Comparison of ENCODE assay signal across 9 cellular contexts in the genomic region with DNA sequence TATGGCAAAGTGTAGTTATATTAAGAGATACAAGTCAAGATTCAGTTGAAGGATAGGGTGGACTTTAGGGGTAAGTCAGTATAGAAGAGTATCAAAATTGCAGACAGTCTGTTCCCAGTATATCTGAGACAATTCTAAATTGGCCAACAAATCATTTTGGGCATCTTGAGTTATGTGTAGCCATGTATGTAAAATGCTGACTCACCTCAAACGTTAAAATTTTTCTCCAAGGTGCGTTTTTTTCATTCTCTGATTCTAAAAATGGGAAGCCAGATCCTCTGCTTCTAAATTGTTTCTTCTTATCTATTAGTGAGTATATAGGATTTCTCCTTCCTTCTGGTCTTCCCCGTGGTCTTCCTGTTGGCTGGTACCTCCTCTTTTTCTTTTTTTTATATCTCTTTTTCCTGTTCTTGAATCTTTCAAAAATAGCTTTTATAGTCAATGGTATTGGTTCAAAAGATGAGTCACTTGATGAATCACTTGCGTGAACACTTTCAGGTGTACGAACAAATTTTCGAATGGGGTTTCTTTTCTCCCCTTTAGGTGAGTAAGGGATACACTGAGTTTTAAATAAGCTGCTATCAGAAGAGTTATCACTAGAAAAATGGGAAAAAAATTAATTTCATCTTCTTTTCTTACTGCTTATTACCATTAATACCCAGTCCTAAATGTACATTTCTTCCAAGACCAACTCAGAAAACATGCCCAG. TPM values are rescaled to one million over a fixed set of nuclear protein-coding genes. Genes with fewer than 3 reads are reported as not detected.
DNase-seq lines count a peak whose midpoint lies in the region; ATAC-seq, FAIRE-seq and TF ChIP-seq lines count a peak whose summit lies in the region.
"Had no signal": no experiment of that assay in that cellular context is flagged by ENCODE, and none has a peak within 500 bp of the region (broad histone marks: within the 10 kb centered on the region; RNA-seq: fewer than 3 reads in every experiment).

No MANE protein-coding gene starts in this region.

- TF ChIP-seq CTCF in A549 (IDR thresholded peaks at IDR 0.05) (no peak), activated B cell treated with CpG ODN at 0.5 μM for 24 hours (IDR thresholded peaks at IDR 0.05) (no peak), prostate gland (IDR thresholded peaks at IDR 0.05) (no peak)

- no peak for FAIRE-seq in A549 (lab: Jason Lieb, UNC)
- FAIRE-seq: colon had no signal

- peak overlapping the region; percentile 90 for H3K4me2 ChIP-seq in A549

- no peak for TF ChIP-seq EP300 in A549 (IDR thresholded peaks at IDR 0.05)

- POLR2A ChIA-PET in A549 (lab: Yijun Ruan, JAX) (interaction anchor here (4.2 kb wide), 1 partner anchor 46 kb away, joined by 48 read pairs; a partner anchor contains a TSS), activated B cell treated with CpG ODN at 0.5 μM for 24 hours (lab: Charles Lee) (interaction anchor here (0.9 to 7.0 kb wide), 5 partner anchors 8 to 76 kb away, joined by 3 to 114 read pairs (median 17); a partner anchor contains a TSS)

- CTCF ChIA-PET in A549 (lab: Yijun Ruan, JAX), result no interaction called here
- CTCF ChIA-PET in activated B cell treated with CpG ODN at 0.5 μM for 24 hours (lab: Charles Lee), result interaction anchor here (1.0 kb wide), 1 partner anchor 21 kb away, joined by 3 read pairs; no protein-coding TSS in a partner anchor

- under 1% methylated on average over 6 of the region's 6 CpGs for WGBS in A549 (ENCODE audit: missing lambda C conversion rate)
- 53% methylated on average over 6 of the region's 6 CpGs for WGBS in prostate gland

- H3K4me3 ChIP-seq in A549 (peak overlapping the region; percentile 90), HAP-1 (peak overlapping the region; percentile 93), iPS-11a (ENCODE audit: low read depth, low read length) (peak overlapping the region; percentile 9), prostate gland (no peak overlapping the region)

- H3K9me3 Mint-ChIP-seq in activated B cell treated with CpG ODN at 0.5 μM for 24 hours, result no peaks in the 10 kb centered on the region

- no peak for ATAC-seq in A549
- ATAC-seq in activated B cell treated with CpG ODN at 0.5 μM for 24 hours (ENCODE audit: low read depth), result no peak
- no peak for ATAC-seq in HG02885 (IDR thresholded peaks at IDR 0.05; ENCODE audit: poor library complexity, unreplicated experiment)

- peaks cover 62% of the 10 kb centered on the region for H3K4me1 ChIP-seq in A549
- H3K4me1 ChIP-seq in HAP-1, result peaks cover 47% of the 10 kb centered on the region
- H3K4me1 ChIP-seq in prostate gland (replicated peaks), result peaks cover 3% of the 10 kb centered on the region

- peak overlapping the region; percentile 79 for H3K27ac Mint-ChIP-seq in activated B cell treated with CpG ODN at 0.5 μM for 24 hours

- TF ChIP-seq POLR2A in A549 (IDR thresholded peaks at IDR 0.05; ENCODE audit: low read length) (no peak), prostate gland (IDR thresholded peaks at IDR 0.05) (no peak)

- TF ChIP-seq RAD21 in A549 (conservative IDR thresholded peaks at IDR 0.05 in 1 of 2, IDR thresholded peaks at IDR 0.05 in 1 of 2), result no peak

- H3K27me3 ChIP-seq in HAP-1 (ENCODE audit: low read depth) (no peaks in the 10 kb centered on the region), prostate gland (replicated peaks; ENCODE audit: insufficient read depth) (no peaks in the 10 kb centered on the region)

- H3K36me3 ChIP-seq in HAP-1 (replicated peaks) (peaks cover 80% of the 10 kb centered on the region), prostate gland (no peaks in the 10 kb centered on the region)

- H3K27ac ChIP-seq in A549, result peak overlapping the region; percentile 72 to 98; a peak in 5 of 6 replicates
- no peak overlapping the region for H3K27ac ChIP-seq in prostate gland

- peak overlapping the region; percentile 100 for H3K4me3 Mint-ChIP-seq in activated B cell treated with CpG ODN at 0.5 μM for 24 hours

- in situ Hi-C loops in HAP-1 (cut with MboI; ENCODE audit: low sequenced_read_pairs), result loop anchor here (25.0 kb wide), 1 partner anchor 399 kb away; a partner anchor contains a TSS

- no peaks in the 10 kb centered on the region for H3K27me3 Mint-ChIP-seq in activated B cell treated with CpG ODN at 0.5 μM for 24 hours

- intact Hi-C loops in activated B cell treated with CpG ODN at 0.5 μM for 24 hours (cut with micrococcal nuclease), result loop anchor here (1.0 kb wide), 1 partner anchor 8 kb away; no protein-coding TSS in a partner anchor
- intact Hi-C loops in prostate gland (cut with DNase I), result no loop called here

- peaks cover 85% of the 10 kb centered on the region for H3K36me3 Mint-ChIP-seq in activated B cell treated with CpG ODN at 0.5 μM for 24 hours (ENCODE audit: low read depth)

- no peaks in the 10 kb centered on the region for H3K9me3 ChIP-seq in A549
- H3K9me3 ChIP-seq in HAP-1, result no peaks in the 10 kb centered on the region
- H3K9me3 ChIP-seq in prostate gland, result no peaks in the 10 kb centered on the region

- DNase-seq in A549 (ENCODE audit: low read depth in 1 of 2, low spot score in 1 of 2), result no peak
- no peak for DNase-seq in HAP-1 (ENCODE audit: low spot score in 2 of 2)
- no peak for DNase-seq in activated B cell treated with CpG ODN at 0.5 μM for 24 hours
- no peak for DNase-seq in SIG-M5 treated with dmso at 0.1 percent for 504 hours (lab: John Stamatoyannopoulos, UW; ENCODE audit: unreplicated experiment)
- DNase-seq in prostate gland (ENCODE audit: low spot score), result no peak
- no peak for DNase-seq in effector CD8-positive, alpha-beta T cell (lab: John Stamatoyannopoulos, UW)

- peaks cover 76% of the 10 kb centered on the region for H3K4me1 Mint-ChIP-seq in activated B cell treated with CpG ODN at 0.5 μM for 24 hours

TF ChIP-seq in A549, 52 proteins besides CTCF, POLR2A, EP300 and RAD21 (continues in another document):
- TF ChIP-seq NR3C1 (IDR thresholded peaks at IDR 0.05), result no peak
- TF ChIP-seq, protein P1, sequence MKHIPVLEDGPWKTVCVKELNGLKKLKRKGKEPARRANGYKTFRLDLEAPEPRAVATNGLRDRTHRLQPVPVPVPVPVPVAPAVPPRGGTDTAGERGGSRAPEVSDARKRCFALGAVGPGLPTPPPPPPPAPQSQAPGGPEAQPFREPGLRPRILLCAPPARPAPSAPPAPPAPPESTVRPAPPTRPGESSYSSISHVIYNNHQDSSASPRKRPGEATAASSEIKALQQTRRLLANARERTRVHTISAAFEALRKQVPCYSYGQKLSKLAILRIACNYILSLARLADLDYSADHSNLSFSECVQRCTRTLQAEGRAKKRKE (CRISPR knock-in tag; IDR thresholded peaks at IDR 0.05; ENCODE audit: low read depth), result no peak
- TF ChIP-seq NFE2L2 (conservative IDR thresholded peaks at IDR 0.05; ENCODE audit: low read length), result peak; percentile 43
- no peak for TF ChIP-seq TFCP2L1 (CRISPR knock-in tag; IDR thresholded peaks at IDR 0.05)
- TF ChIP-seq, protein P2, sequence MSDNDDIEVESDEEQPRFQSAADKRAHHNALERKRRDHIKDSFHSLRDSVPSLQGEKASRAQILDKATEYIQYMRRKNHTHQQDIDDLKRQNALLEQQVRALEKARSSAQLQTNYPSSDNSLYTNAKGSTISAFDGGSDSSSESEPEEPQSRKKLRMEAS (IDR thresholded peaks at IDR 0.05), result no peak
- TF ChIP-seq KDM5A (IDR thresholded peaks at IDR 0.05), result no peak
- TF ChIP-seq MAFK (IDR thresholded peaks at IDR 0.05; ENCODE audit: partially characterized antibody), result peak; percentile 92
- TF ChIP-seq, protein P3, sequence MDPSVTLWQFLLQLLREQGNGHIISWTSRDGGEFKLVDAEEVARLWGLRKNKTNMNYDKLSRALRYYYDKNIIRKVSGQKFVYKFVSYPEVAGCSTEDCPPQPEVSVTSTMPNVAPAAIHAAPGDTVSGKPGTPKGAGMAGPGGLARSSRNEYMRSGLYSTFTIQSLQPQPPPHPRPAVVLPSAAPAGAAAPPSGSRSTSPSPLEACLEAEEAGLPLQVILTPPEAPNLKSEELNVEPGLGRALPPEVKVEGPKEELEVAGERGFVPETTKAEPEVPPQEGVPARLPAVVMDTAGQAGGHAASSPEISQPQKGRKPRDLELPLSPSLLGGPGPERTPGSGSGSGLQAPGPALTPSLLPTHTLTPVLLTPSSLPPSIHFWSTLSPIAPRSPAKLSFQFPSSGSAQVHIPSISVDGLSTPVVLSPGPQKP (IDR thresholded peaks at IDR 0.05; ENCODE audit: low read depth, low read length), result no peak
- TF ChIP-seq MYC (IDR thresholded peaks at IDR 0.05; ENCODE audit: borderline replicate concordance, low read length), result no peak
- no peak for TF ChIP-seq JUN (IDR thresholded peaks at IDR 0.05)
- no peak for TF ChIP-seq ZFP36 (IDR thresholded peaks at IDR 0.05; ENCODE audit: borderline replicate concordance, partially characterized antibody)
- no peak for TF ChIP-seq EHF (CRISPR knock-in tag; IDR thresholded peaks at IDR 0.05)
- TF ChIP-seq CHD4 (IDR thresholded peaks at IDR 0.05; ENCODE audit: borderline replicate concordance), result no peak
- peak; percentile 34; the same call in 1 of the 2 replicates for TF ChIP-seq FOSL2 (IDR thresholded peaks at IDR 0.05)
- TF ChIP-seq FOSL2 (CRISPR knock-in tag; IDR thresholded peaks at IDR 0.05), result peak; percentile 76

RNA-seq across cellular contexts. Expression of a gene that starts 3.2 kb away (rescaled TPM):
- polyA plus RNA-seq in A549 (2011; rRNA removed), result 132 and 218 TPM in 2 replicates
- 35.5 and 46.4 TPM in 2 replicates for polyA plus RNA-seq in A549 (2012; cell fraction: cytosol; rRNA removed)
- polyA plus RNA-seq in A549 (2012; cell fraction: nucleus; rRNA removed), result 43.5 and 100 TPM in 2 replicates
- 116 to 142 TPM (median 123 TPM) in 3 replicates for polyA plus RNA-seq in A549 (2017; fragmentation: RNase III; extraction: RNeasy Plus Mini Kit Qiagen cat#74134 plus additional on column Dnase treatment)
- polyA minus RNA-seq in A549 (2011; rRNA and poly(A)+ RNA removed), result 41.9 and 55.4 TPM in 2 replicates
- total RNA-seq in activated B cell treated with CpG ODN at 0.5 μM for 24 hours, result 258 and 315 TPM in 2 replicates
- 10 to 100 TPM; 39.3 to 53.0 TPM for total RNA-seq in prostate gland

RNA-seq across cellular contexts. Expression of a gene that starts 3.4 kb away (rescaled TPM):
- polyA plus RNA-seq in A549 (2011; rRNA removed) (26.8 and 27.6 TPM in 2 replicates), A549 (2017; fragmentation: RNase III; extraction: RNeasy Plus Mini Kit Qiagen cat#74134 plus additional on column Dnase treatment) (12.3 to 12.7 TPM (median 12.4 TPM) in 3 replicates)
- 3.2 and 4.0 TPM in 2 replicates for polyA plus RNA-seq in A549 (2012; cell fraction: cytosol; rRNA removed)
- 1.5 and 2.0 TPM in 2 replicates for polyA plus RNA-seq in A549 (2012; cell fraction: nucleus; rRNA removed)
- polyA minus RNA-seq in A549 (2011; rRNA and poly(A)+ RNA removed), result 4.4 and 4.8 TPM in 2 replicates
- total RNA-seq in activated B cell treated with CpG ODN at 0.5 μM for 24 hours (23.7 and 30.1 TPM in 2 replicates), prostate gland (10 to 100 TPM; 43.8 to 72.8 TPM)

RNA-seq across cellular contexts. Expression of a gene that starts 46.0 kb away (rescaled TPM):
- polyA plus RNA-seq in A549 (2011; rRNA removed), result 19.2 and 20.3 TPM in 2 replicates
- polyA plus RNA-seq in A549 (2012; cell fraction: cytosol; rRNA removed), result 9.1 and 9.5 TPM in 2 replicates
- 22.6 and 23.7 TPM in 2 replicates for polyA plus RNA-seq in A549 (2012; cell fraction: nucleus; rRNA removed)
- polyA plus RNA-seq in A549 (2017; fragmentation: RNase III; extraction: RNeasy Plus Mini Kit Qiagen cat#74134 plus additional on column Dnase treatment), result 16.2 to 16.7 TPM (median 16.6 TPM) in 3 replicates
- polyA minus RNA-seq in A549 (2011; rRNA and poly(A)+ RNA removed), result 8.6 and 9.9 TPM in 2 replicates
- 47.9 and 55.2 TPM in 2 replicates for total RNA-seq in activated B cell treated with CpG ODN at 0.5 μM for 24 hours
- total RNA-seq in prostate gland, result 10 to 100 TPM; 22.4 to 31.4 TPM

Comparison
In these comparisons a context has a peak if more than half of its experiments do, and no peak if none do; other contexts are left out.
1. H3K27ac ChIP-seq: peak in A549 (2 of 2); none in prostate gland (0 of 2).
2. H3K4me3 ChIP-seq: peak in A549 (single experiment), HAP-1 (single experiment) and iPS-11a (single experiment); none in prostate gland (0 of 2).